Comparison of ENCODE assay signal across 8 cellular contexts in the genomic region with DNA sequence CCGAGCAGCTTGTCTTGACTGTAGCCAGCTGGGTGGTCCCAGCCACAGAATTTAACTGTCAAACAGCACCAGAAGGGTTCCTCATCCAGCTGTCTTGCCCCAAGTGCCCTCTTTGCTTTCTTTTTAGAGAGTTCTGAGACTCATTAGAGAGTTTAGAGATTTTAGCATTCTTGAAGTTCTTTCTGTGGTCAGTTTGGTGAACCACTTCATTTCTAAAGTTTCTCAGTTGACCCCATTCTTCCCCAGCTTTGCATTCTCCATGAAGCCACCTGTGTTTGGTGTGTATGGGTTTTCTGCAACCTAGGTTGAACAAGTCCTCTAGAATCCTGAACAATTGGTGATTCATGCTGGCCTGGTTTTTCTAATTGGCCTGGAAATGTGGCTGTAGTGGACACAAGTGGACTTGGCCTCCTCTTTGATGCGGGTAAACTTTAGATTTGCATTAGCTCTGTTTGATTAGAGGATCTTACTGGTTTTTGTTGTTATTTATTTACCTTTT. TPM values are rescaled to one million over a fixed set of nuclear protein-coding genes. Genes with fewer than 3 reads are reported as not detected.
DNase-seq lines count a peak whose midpoint lies in the region; ATAC-seq and TF ChIP-seq lines count a peak whose summit lies in the region.

No MANE protein-coding gene starts in this region.

- no peaks in the 10 kb centered on the region for H3K9me3 Mint-ChIP-seq in activated CD4-positive, alpha-beta T cell treated with anti-CD3 and anti-CD28 coated beads, Interleukin-2, amount 10 ng/mL, durations not matched to agents 7 days and 5 days

- CTCF ChIA-PET in activated CD4-positive, alpha-beta T cell treated with anti-CD3 and anti-CD28 coated beads, Interleukin-2, amount 10 ng/mL, durations not matched to agents 7 days and 5 days (lab: Charles Lee): interaction anchor here (0.6 to 1.4 kb wide), 7 partner anchors 10 to 150 kb away, joined by 3 to 5 read pairs (median 3); no protein-coding TSS in a partner anchor

- H3K9me3 ChIP-seq in KOPT-K1 (ENCODE audit: insufficient read depth, low read length, poor library complexity, severe bottlenecking): no peaks in the 10 kb centered on the region
- H3K9me3 ChIP-seq in tibial artery: no peaks in the 10 kb centered on the region
- no peaks in the 10 kb centered on the region for H3K9me3 ChIP-seq in HAP-1
- no peaks in the 10 kb centered on the region for H3K9me3 ChIP-seq in MG63

- H3K4me1 Mint-ChIP-seq in activated CD4-positive, alpha-beta T cell treated with anti-CD3 and anti-CD28 coated beads, Interleukin-2, amount 10 ng/mL, durations not matched to agents 7 days and 5 days: peaks cover 30% of the 10 kb centered on the region

- peaks cover 4% of the 10 kb centered on the region for H3K36me3 Mint-ChIP-seq in activated CD4-positive, alpha-beta T cell treated with anti-CD3 and anti-CD28 coated beads, Interleukin-2, amount 10 ng/mL, durations not matched to agents 7 days and 5 days (ENCODE audit: low read depth)

- H3K4me1 ChIP-seq in tibial artery (peaks cover 0 to 87% (median 54%) of the 10 kb centered on the region in 4 donors), HAP-1 (peaks cover 10% of the 10 kb centered on the region)

- H3K4me3 ChIP-seq in fibroblast of mammary gland (ENCODE audit: control insufficient read depth, low read depth, low read length) (no peak overlapping the region), tibial artery (no peak overlapping the region), HAP-1 (no peak overlapping the region), MG63 (no peak overlapping the region)

- POLR2A ChIA-PET in activated CD4-positive, alpha-beta T cell treated with anti-CD3 and anti-CD28 coated beads, Interleukin-2, amount 10 ng/mL, durations not matched to agents 7 days and 5 days (lab: Charles Lee): interaction anchor here (0.6 kb wide), 1 partner anchor 83 kb away, joined by 3 read pairs; no protein-coding TSS in a partner anchor

- in situ Hi-C loops in HAP-1 (cut with MboI; ENCODE audit: low sequenced_read_pairs): no loop called here

- DNase-seq in GM10266 (ENCODE audit: extremely low spot score) (peak; percentile 53), fibroblast of mammary gland (ENCODE audit: low read depth) (peak; percentile 44), tibial artery (no peak), HAP-1 (ENCODE audit: low spot score in 2 of 2) (no peak), MG63 (no peak)
- no peak for DNase-seq in activated CD4-positive, alpha-beta T cell treated with anti-CD3 and anti-CD28 coated beads, Interleukin-2, amount 10 ng/mL, durations not matched to agents 7 days and 5 days

- no peaks in the 10 kb centered on the region for H3K27me3 Mint-ChIP-seq in activated CD4-positive, alpha-beta T cell treated with anti-CD3 and anti-CD28 coated beads, Interleukin-2, amount 10 ng/mL, durations not matched to agents 7 days and 5 days

- no peak overlapping the region for H3K4me3 Mint-ChIP-seq in activated CD4-positive, alpha-beta T cell treated with anti-CD3 and anti-CD28 coated beads, Interleukin-2, amount 10 ng/mL, durations not matched to agents 7 days and 5 days

- no peak overlapping the region for H3K27ac Mint-ChIP-seq in activated CD4-positive, alpha-beta T cell treated with anti-CD3 and anti-CD28 coated beads, Interleukin-2, amount 10 ng/mL, durations not matched to agents 7 days and 5 days

- peak overlapping the region; percentile 60 for H3K27ac ChIP-seq in KOPT-K1 (ENCODE audit: low read depth, low read length, poor library complexity, severe bottlenecking)
- H3K27ac ChIP-seq in tibial artery: peak overlapping the region; percentile 30 to 38

- H3K27me3 ChIP-seq in tibial artery (no peaks in the 10 kb centered on the region), HAP-1 (ENCODE audit: low read depth) (no peaks in the 10 kb centered on the region), MG63 (no peaks in the 10 kb centered on the region)

- H3K36me3 ChIP-seq in KOPT-K1 (ENCODE audit: insufficient read depth, low read length): no peaks in the 10 kb centered on the region
- H3K36me3 ChIP-seq in tibial artery: no peaks in the 10 kb centered on the region
- no peaks in the 10 kb centered on the region for H3K36me3 ChIP-seq in HAP-1 (replicated peaks)
- no peaks in the 10 kb centered on the region; the same call in 1 of the 2 replicates for H3K36me3 ChIP-seq in MG63

- TF ChIP-seq CTCF in GM10266 (IDR thresholded peaks at IDR 0.05; ENCODE audit: control insufficient read depth, insufficient read depth, low read depth, missing control alignments): no peak
- TF ChIP-seq CTCF in fibroblast of mammary gland (conservative IDR thresholded peaks at IDR 0.05; ENCODE audit: control insufficient read depth, insufficient read depth, low read depth, low read length): no peak
- no peak for TF ChIP-seq CTCF in tibial artery (IDR thresholded peaks at IDR 0.05)

- intact Hi-C loops in tibial artery (cut with DNase I; ENCODE audit: low total_unique reads): no loop called here

- peak; percentile 87 for ATAC-seq in GM21825 (IDR thresholded peaks at IDR 0.05; ENCODE audit: unreplicated experiment)

RNA-seq across cellular contexts. Expression of a gene that starts 33.7 kb away (rescaled TPM):
- 103 and 128 TPM in 2 replicates for total RNA-seq in MG63 (2014; rRNA removed; shearing (Covaris generic); ENCODE audit: low replicate concordance)
- total RNA-seq in activated CD4-positive, alpha-beta T cell treated with anti-CD3 and anti-CD28 coated beads, Interleukin-2, amount 10 ng/mL, durations not matched to agents 7 days and 5 days: 10 to 100 TPM; 27.2 to 28.1 TPM

Comparison
In these comparisons a context has a peak if more than half of its experiments do, and no peak if none do; other contexts are left out.
1. DNase-seq: peak in GM10266 (single experiment) and fibroblast of mammary gland (single experiment); none in tibial artery (0 of 2), HAP-1 (0 of 2), MG63 (single experiment) and activated CD4-positive, alpha-beta T cell treated with anti-CD3 and anti-CD28 coated beads, Interleukin-2, amount 10 ng/mL, durations not matched to agents 7 days and 5 days (single experiment).